Comparison of ENCODE assay signal across 1 cellular context in genomic region chr15:52278636-52279367, GRCh38.
TF ChIP-seq lines count a peak whose summit lies in the region.

No MANE protein-coding gene starts in this region.

TF ChIP-seq in GM23338, 12 proteins besides CTCF, POLR2A, EP300 and RAD21 (continued from another document):
- no peak for TF ChIP-seq ZNF462 (CRISPR knock-in tag; IDR thresholded peaks at IDR 0.05)
